ENCODE assay signal across 4 cellular contexts in the genomic region with DNA sequence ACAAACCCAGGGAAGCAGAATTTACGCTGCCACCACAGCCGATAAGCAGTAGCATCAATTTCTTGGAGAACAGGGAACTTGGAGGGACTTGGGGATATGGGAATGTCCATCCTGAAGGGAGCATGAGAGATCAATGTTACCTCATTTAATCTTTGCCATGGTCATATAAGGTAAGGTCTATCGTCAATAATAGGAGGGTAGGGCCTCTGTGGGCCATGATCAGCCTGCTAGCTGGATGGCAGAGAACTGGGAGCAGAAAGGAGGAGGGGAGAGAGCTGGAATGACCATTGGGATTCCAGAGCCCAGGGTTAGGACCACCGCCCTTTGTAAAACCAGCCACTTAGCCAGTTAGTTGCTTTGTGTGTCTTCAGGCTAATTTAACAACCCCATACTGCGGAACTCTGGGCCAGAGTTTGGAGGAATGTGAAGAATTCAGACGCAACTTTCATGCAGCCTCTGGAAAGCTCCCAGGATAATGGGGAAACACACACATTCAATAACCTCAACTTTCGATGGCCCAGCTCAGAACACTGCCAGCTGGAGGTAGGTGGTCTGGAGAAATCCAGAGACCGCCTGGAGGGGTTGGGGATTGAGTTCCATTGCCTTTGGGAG.
TF ChIP-seq lines count a peak whose summit lies in the region.

No MANE protein-coding gene starts in this region.

TF ChIP-seq in SK-N-SH treated with all-trans-retinoic acid at 6 μM for 48 hours, 23 proteins besides CTCF, POLR2A, EP300 and RAD21:
- TF ChIP-seq GLIS3 (CRISPR knock-in tag; IDR thresholded peaks at IDR 0.05) (no peak), ZNF70 (CRISPR knock-in tag; IDR thresholded peaks at IDR 0.05) (peak; percentile 95)
TF ChIP-seq in SK-N-SH treated with all-trans-retinoic acid at 6 μM for 48 hours: peak in this region for 1.

TF ChIP-seq in SK-N-SH, 30 proteins besides CTCF, POLR2A, EP300 and RAD21:
- TF ChIP-seq RFX5 (IDR thresholded peaks at IDR 0.05; ENCODE audit: low read length) (no peak), POLR2AphosphoS5 (IDR thresholded peaks at IDR 0.05; ENCODE audit: low read depth, low read length) (no peak), USF1 (IDR thresholded peaks at IDR 0.05; ENCODE audit: borderline replicate concordance, low read depth) (no peak), EZH2phosphoT487 (IDR thresholded peaks at IDR 0.05; ENCODE audit: borderline replicate concordance, low read depth) (no peak), RCOR1 (IDR thresholded peaks at IDR 0.05; ENCODE audit: low read length) (no peak), SMC3 (IDR thresholded peaks at IDR 0.05; ENCODE audit: low read depth, low read length) (no peak), RXRA (IDR thresholded peaks at IDR 0.05; ENCODE audit: borderline replicate concordance, low read depth) (no peak), TAF1 (IDR thresholded peaks at IDR 0.05; ENCODE audit: borderline replicate concordance, low read depth, low read length) (no peak), TCF12 (IDR thresholded peaks at IDR 0.05) (no peak), GABPA (IDR thresholded peaks at IDR 0.05; ENCODE audit: low read depth) (no peak), JUND (IDR thresholded peaks at IDR 0.05) (no peak), SIN3A (IDR thresholded peaks at IDR 0.05; ENCODE audit: borderline replicate concordance, low read depth, low read length) (no peak), NFIC (IDR thresholded peaks at IDR 0.05; ENCODE audit: borderline replicate concordance) (no peak), YY1 (IDR thresholded peaks at IDR 0.05; ENCODE audit: low read depth) (no peak), ELF1 (IDR thresholded peaks at IDR 0.05) (no peak), FOSL2 (IDR thresholded peaks at IDR 0.05; ENCODE audit: borderline replicate concordance, low read depth) (no peak)
- TF ChIP-seq, protein P1, sequence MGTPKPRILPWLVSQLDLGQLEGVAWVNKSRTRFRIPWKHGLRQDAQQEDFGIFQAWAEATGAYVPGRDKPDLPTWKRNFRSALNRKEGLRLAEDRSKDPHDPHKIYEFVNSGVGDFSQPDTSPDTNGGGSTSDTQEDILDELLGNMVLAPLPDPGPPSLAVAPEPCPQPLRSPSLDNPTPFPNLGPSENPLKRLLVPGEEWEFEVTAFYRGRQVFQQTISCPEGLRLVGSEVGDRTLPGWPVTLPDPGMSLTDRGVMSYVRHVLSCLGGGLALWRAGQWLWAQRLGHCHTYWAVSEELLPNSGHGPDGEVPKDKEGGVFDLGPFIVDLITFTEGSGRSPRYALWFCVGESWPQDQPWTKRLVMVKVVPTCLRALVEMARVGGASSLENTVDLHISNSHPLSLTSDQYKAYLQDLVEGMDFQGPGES (IDR thresholded peaks at IDR 0.05; ENCODE audit: low read depth, low read length): no peak
- TF ChIP-seq, protein P2, sequence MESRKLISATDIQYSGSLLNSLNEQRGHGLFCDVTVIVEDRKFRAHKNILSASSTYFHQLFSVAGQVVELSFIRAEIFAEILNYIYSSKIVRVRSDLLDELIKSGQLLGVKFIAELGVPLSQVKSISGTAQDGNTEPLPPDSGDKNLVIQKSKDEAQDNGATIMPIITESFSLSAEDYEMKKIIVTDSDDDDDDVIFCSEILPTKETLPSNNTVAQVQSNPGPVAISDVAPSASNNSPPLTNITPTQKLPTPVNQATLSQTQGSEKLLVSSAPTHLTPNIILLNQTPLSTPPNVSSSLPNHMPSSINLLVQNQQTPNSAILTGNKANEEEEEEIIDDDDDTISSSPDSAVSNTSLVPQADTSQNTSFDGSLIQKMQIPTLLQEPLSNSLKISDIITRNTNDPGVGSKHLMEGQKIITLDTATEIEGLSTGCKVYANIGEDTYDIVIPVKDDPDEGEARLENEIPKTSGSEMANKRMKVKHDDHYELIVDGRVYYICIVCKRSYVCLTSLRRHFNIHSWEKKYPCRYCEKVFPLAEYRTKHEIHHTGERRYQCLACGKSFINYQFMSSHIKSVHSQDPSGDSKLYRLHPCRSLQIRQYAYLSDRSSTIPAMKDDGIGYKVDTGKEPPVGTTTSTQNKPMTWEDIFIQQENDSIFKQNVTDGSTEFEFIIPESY (IDR thresholded peaks at IDR 0.05; ENCODE audit: borderline replicate concordance, low read depth): no peak

TF ChIP-seq in H1, 55 proteins besides CTCF, POLR2A, EP300 and RAD21:
- TF ChIP-seq TEAD4 (IDR thresholded peaks at IDR 0.05; ENCODE audit: low read depth, low read length) (peak; percentile 88), CEBPB (IDR thresholded peaks at IDR 0.05; ENCODE audit: low read depth, low read length) (peak; percentile 34; the same call in 1 of the 2 replicates), KDM1A (IDR thresholded peaks at IDR 0.05; ENCODE audit: borderline replicate concordance, low read length) (peak; percentile 85; the same call in 1 of the 2 replicates), SP1 (IDR thresholded peaks at IDR 0.05; ENCODE audit: low read depth, low read length) (peak; percentile 64; the same call in 1 of the 2 replicates), HDAC2 (IDR thresholded peaks at IDR 0.05; ENCODE audit: borderline replicate concordance in 1 of 2, low read depth in 2 of 2, low read length in 2 of 2) (peak in 1 of 2 experiments; percentile 33; a peak in 1 of 4 replicates), BACH1 (IDR thresholded peaks at IDR 0.05; ENCODE audit: low read length) (no peak)

TF ChIP-seq in GM12891, 5 proteins besides CTCF, POLR2A, EP300 and RAD21:
- TF ChIP-seq TAF1 (IDR thresholded peaks at IDR 0.05; ENCODE audit: low read depth, low read length): no peak
